ENCODE assay signal across 29 cellular contexts in the genomic region with DNA sequence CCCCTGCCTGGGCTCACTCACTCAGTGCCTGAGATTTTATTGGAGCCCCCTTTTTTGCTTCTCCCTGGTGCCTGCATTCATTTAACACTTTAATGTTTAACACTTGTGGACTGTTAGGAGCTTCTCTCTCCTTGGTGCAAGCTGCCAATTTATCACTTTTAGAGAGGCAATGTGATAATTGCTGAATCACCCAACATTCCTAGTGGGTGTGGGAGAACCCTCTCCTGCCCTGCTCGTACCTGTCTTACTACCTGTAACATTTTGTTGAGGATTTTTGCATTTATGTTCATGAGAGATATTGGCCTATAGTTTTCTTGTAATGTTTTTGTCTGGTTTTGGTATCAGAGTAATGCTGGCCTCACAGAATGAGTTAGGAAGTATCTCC. TPM values are rescaled to one million over a fixed set of nuclear protein-coding genes. Genes with fewer than 3 reads are reported as not detected.
DNase-seq lines count a peak whose midpoint lies in the region; FAIRE-seq and TF ChIP-seq lines count a peak whose summit lies in the region.
"Had no signal": no experiment of that assay in that cellular context is flagged by ENCODE, and none has a peak within 500 bp of the region (broad histone marks: within the 10 kb centered on the region; RNA-seq: fewer than 3 reads in every experiment).

No MANE protein-coding gene starts in this region.

- H3K4me3 ChIP-seq in astrocyte (ENCODE audit: insufficient read depth, low read depth, low read length) (no peak overlapping the region), trophoblast cell (ENCODE audit: low read depth, low read length) (no peak overlapping the region)
- H3K4me3 ChIP-seq: BLaER1 treated with 17β-estradiol and CSF1 and Interleukin-3, amounts not matched to agents 10 nM and 100 nM; lung; pancreas; sigmoid colon; tibial nerve had no signal

- no peak overlapping the region for H3K9ac ChIP-seq in astrocyte (ENCODE audit: low read length)
- no peak overlapping the region for H3K9ac ChIP-seq in trophoblast cell (ENCODE audit: low read length)
- H3K9ac ChIP-seq: BLaER1 treated with 17β-estradiol and CSF1 and Interleukin-3, amounts not matched to agents 10 nM and 100 nM had no signal

- no peak for FAIRE-seq in astrocyte (lab: Jason Lieb, UNC)
- FAIRE-seq: colon, endometrium, GM12891, pancreas had no signal

- TF ChIP-seq CTCF in HFFc6 (IDR thresholded peaks at IDR 0.05) (no peak), astrocyte (IDR thresholded peaks at IDR 0.05; ENCODE audit: insufficient read depth, low read depth, low read length) (no peak)

- no peak overlapping the region for H3K18ac ChIP-seq in trophoblast cell (ENCODE audit: low read length)

- no peak overlapping the region for H4K12ac ChIP-seq in trophoblast cell (ENCODE audit: low read depth, low read length)

- H3K27me3 ChIP-seq in astrocyte (ENCODE audit: insufficient read depth, low read length) (no peaks in the 10 kb centered on the region), trophoblast cell (ENCODE audit: insufficient read depth, low read length) (no peaks in the 10 kb centered on the region)
- H3K27me3 ChIP-seq: BLaER1 treated with 17β-estradiol and CSF1 and Interleukin-3, amounts not matched to agents 10 nM and 100 nM; pancreas; sigmoid colon; tibial nerve had no signal

- H3K9me3 ChIP-seq in astrocyte (ENCODE audit: insufficient read depth, low read depth, low read length) (peaks cover 2% of the 10 kb centered on the region), trophoblast cell (ENCODE audit: insufficient read depth, low read depth, low read length) (no peaks in the 10 kb centered on the region)
- H3K9me3 ChIP-seq: pancreas, sigmoid colon had no signal

- H3K27ac ChIP-seq in astrocyte (ENCODE audit: low read depth, low read length) (no peak overlapping the region), trophoblast cell (ENCODE audit: low read depth, low read length) (no peak overlapping the region)
- H3K27ac ChIP-seq: BLaER1 treated with 17β-estradiol and CSF1 and Interleukin-3, amounts not matched to agents 10 nM and 100 nM; pancreas; sigmoid colon; tibial nerve had no signal

- peak overlapping the region; percentile 26 for H3K27ac Mint-ChIP-seq in activated CD4-positive, alpha-beta memory T cell treated with anti-CD3 and anti-CD28 coated beads for 36 hours
- no peak overlapping the region for H3K27ac Mint-ChIP-seq in activated CD4-positive, alpha-beta memory T cell treated with anti-CD3 and anti-CD28 coated beads, Interleukin-2, amount 10 ng/mL, durations not matched to agents 7 days and 5 days
- H3K27ac Mint-ChIP-seq in HFFc6 (peak overlapping the region; percentile 92; the same call in 1 of the 2 replicates), astrocyte (ENCODE audit: unreplicated experiment) (peak overlapping the region; percentile 6)
- H3K27ac Mint-ChIP-seq: activated naive CD4-positive, alpha-beta T cell treated with anti-CD3 and anti-CD28 coated beads, Interleukin-2, amount 50 U/mL, for 72 hours had no signal

- H3K4me1 ChIP-seq in astrocyte (ENCODE audit: insufficient read depth, low read length) (peaks cover 12% of the 10 kb centered on the region), trophoblast cell (ENCODE audit: control insufficient read depth in 1 of 2, insufficient read depth in 2 of 2, low read length in 2 of 2) (peaks cover 5 to 9% of the 10 kb centered on the region in 2 experiments)

- WGBS in trophoblast cell (ENCODE audit: extremely low coverage, insufficient coverage, insufficient read length) = no CpG with 5 or more reads among the region's 1 CpG

- CTCF ChIA-PET in activated CD4-positive, alpha-beta memory T cell treated with anti-CD3 and anti-CD28 coated beads for 36 hours (lab: Charles Lee) = interaction anchor here (1.5 kb wide), 1 partner anchor 9 kb away, joined by 3 read pairs; no protein-coding TSS in a partner anchor
- CTCF ChIA-PET in activated CD4-positive, alpha-beta memory T cell treated with anti-CD3 and anti-CD28 coated beads, Interleukin-2, amount 10 ng/mL, durations not matched to agents 7 days and 5 days (lab: Charles Lee) = no interaction called here

- peaks cover 11% of the 10 kb centered on the region for H3K9me3 Mint-ChIP-seq in activated CD4-positive, alpha-beta memory T cell treated with anti-CD3 and anti-CD28 coated beads for 36 hours
- H3K9me3 Mint-ChIP-seq in activated CD4-positive, alpha-beta memory T cell treated with anti-CD3 and anti-CD28 coated beads, Interleukin-2, amount 10 ng/mL, durations not matched to agents 7 days and 5 days = peaks cover 19% of the 10 kb centered on the region
- H3K9me3 Mint-ChIP-seq in HFFc6 (peaks cover 11% of the 10 kb centered on the region), astrocyte (ENCODE audit: unreplicated experiment) (peaks cover 2% of the 10 kb centered on the region)

- intact Hi-C loops in activated CD4-positive, alpha-beta memory T cell treated with anti-CD3 and anti-CD28 coated beads for 36 hours (cut with micrococcal nuclease) = no loop called here

- peaks cover 2% of the 10 kb centered on the region for H3K79me1 ChIP-seq in trophoblast cell (ENCODE audit: low read length)

- H3K23ac ChIP-seq in trophoblast cell (ENCODE audit: low read length) = no peak overlapping the region

- peak overlapping the region; percentile 2 for H3K4me3 Mint-ChIP-seq in activated CD4-positive, alpha-beta memory T cell treated with anti-CD3 and anti-CD28 coated beads for 36 hours
- no peak overlapping the region for H3K4me3 Mint-ChIP-seq in activated CD4-positive, alpha-beta memory T cell treated with anti-CD3 and anti-CD28 coated beads, Interleukin-2, amount 10 ng/mL, durations not matched to agents 7 days and 5 days
- H3K4me3 Mint-ChIP-seq in HFFc6 (peak overlapping the region; percentile 23; the same call in 1 of the 2 replicates), astrocyte (ENCODE audit: unreplicated experiment) (no peak overlapping the region)
- H3K4me3 Mint-ChIP-seq: activated CD4-positive, alpha-beta T cell treated with anti-CD3 and anti-CD28 coated beads, Interleukin-2, amount 10 ng/mL, durations not matched to agents 24 days and 14 days had no signal

- H3K4ac ChIP-seq in trophoblast cell (ENCODE audit: low read depth, low read length) = peak overlapping the region; percentile 80

- H3K79me2 ChIP-seq in astrocyte (ENCODE audit: insufficient read depth, low read length) (peaks cover 97% of the 10 kb centered on the region), trophoblast cell (ENCODE audit: control insufficient read depth, insufficient read depth, low read length, poor library complexity) (peaks cover 11% of the 10 kb centered on the region)

- H4K20me1 ChIP-seq in astrocyte (ENCODE audit: insufficient read depth, low read length) = peaks cover 43% of the 10 kb centered on the region

- peak overlapping the region; percentile 66 for H4K91ac ChIP-seq in trophoblast cell (ENCODE audit: low read depth, low read length)

- no peak overlapping the region for H3K14ac ChIP-seq in trophoblast cell (ENCODE audit: low read length)

- peaks cover 39% of the 10 kb centered on the region for H3K36me3 Mint-ChIP-seq in activated CD4-positive, alpha-beta memory T cell treated with anti-CD3 and anti-CD28 coated beads for 36 hours
- H3K36me3 Mint-ChIP-seq in activated CD4-positive, alpha-beta memory T cell treated with anti-CD3 and anti-CD28 coated beads, Interleukin-2, amount 10 ng/mL, durations not matched to agents 7 days and 5 days (ENCODE audit: low read depth) = peaks cover 75% of the 10 kb centered on the region
- H3K36me3 Mint-ChIP-seq in HFFc6 (ENCODE audit: low read depth) (peaks cover 59% of the 10 kb centered on the region), astrocyte (ENCODE audit: low read depth, unreplicated experiment) (peaks cover 20% of the 10 kb centered on the region)

- H2BK5ac ChIP-seq in trophoblast cell (ENCODE audit: low read depth, low read length, poor library complexity) = no peak overlapping the region

- H3K27me3 Mint-ChIP-seq in activated CD4-positive, alpha-beta memory T cell treated with anti-CD3 and anti-CD28 coated beads for 36 hours = no peaks in the 10 kb centered on the region
- no peaks in the 10 kb centered on the region for H3K27me3 Mint-ChIP-seq in activated CD4-positive, alpha-beta memory T cell treated with anti-CD3 and anti-CD28 coated beads, Interleukin-2, amount 10 ng/mL, durations not matched to agents 7 days and 5 days
- no peaks in the 10 kb centered on the region for H3K27me3 Mint-ChIP-seq in HFFc6 (ENCODE audit: insufficient read depth)
- no peaks in the 10 kb centered on the region for H3K27me3 Mint-ChIP-seq in astrocyte (ENCODE audit: low read depth, unreplicated experiment)
- H3K27me3 Mint-ChIP-seq: activated CD4-positive, alpha-beta T cell treated with anti-CD3 and anti-CD28 coated beads, Interleukin-2, amount 10 ng/mL, durations not matched to agents 24 days and 14 days; naive B cell had no signal

- H3K36me3 ChIP-seq in astrocyte (ENCODE audit: insufficient read depth, low read length) (peaks cover 2% of the 10 kb centered on the region), trophoblast cell (ENCODE audit: control insufficient read depth in 1 of 2, insufficient read depth in 2 of 2, low read length in 2 of 2) (peaks cover 0 to 2% of the 10 kb centered on the region in 2 experiments)
- H3K36me3 ChIP-seq: pancreas had no signal

- DNase-seq in activated CD4-positive, alpha-beta memory T cell treated with anti-CD3 and anti-CD28 coated beads for 36 hours = no peak
- no peak for DNase-seq in activated CD4-positive, alpha-beta memory T cell treated with anti-CD3 and anti-CD28 coated beads, Interleukin-2, amount 10 ng/mL, durations not matched to agents 7 days and 5 days
- no peak for DNase-seq in HFFc6
- DNase-seq in astrocyte (ENCODE audit: low read depth) = no peak
- no peak for DNase-seq in trophoblast cell
- DNase-seq in DMS 273 (lab: John Stamatoyannopoulos, UW; ENCODE audit: unreplicated experiment) = no peak
- no peak for DNase-seq in mucosa of gallbladder (ENCODE audit: low spot score)
- no peak for DNase-seq in superior temporal gyrus (ENCODE audit: extremely low spot score)
- DNase-seq: 8988T; activated T-cell treated with anti-CD3 and anti-CD28 coated beads for 4 hours; DMS53; KBM-7; naive B cell; NCI-H1092; NCI-H2081 treated with DMSO at 0.1 percent for 48 hours; NCI-H510A; NK-92 treated with Interleukin-12 subunit alpha and Interleukin-12 subunit beta, amount 100 ng/mL, for 24 hours; pancreas; RPMI8226; sigmoid colon; stimulated activated naive CD4-positive, alpha-beta T cell had no signal

- H2AFZ ChIP-seq in astrocyte (ENCODE audit: low read depth, low read length) (no peak overlapping the region), trophoblast cell (ENCODE audit: insufficient read depth, low read length, poor library complexity) (no peak overlapping the region)

- POLR2A ChIA-PET in activated CD4-positive, alpha-beta memory T cell treated with anti-CD3 and anti-CD28 coated beads for 36 hours (lab: Charles Lee) = interaction anchor here (1.1 kb wide), 1 partner anchor 13 kb away, joined by 4 read pairs; no protein-coding TSS in a partner anchor
- POLR2A ChIA-PET in activated CD4-positive, alpha-beta memory T cell treated with anti-CD3 and anti-CD28 coated beads, Interleukin-2, amount 10 ng/mL, durations not matched to agents 7 days and 5 days (lab: Charles Lee) = interaction anchor here (1.0 to 8.3 kb wide), 3 partner anchors 11 to 17 kb away, joined by 3 to 60 read pairs (median 4); a partner anchor contains a TSS

- H2AK5ac ChIP-seq in trophoblast cell (ENCODE audit: low read length) = peak overlapping the region; percentile 53

- H3K4me2 ChIP-seq in astrocyte (ENCODE audit: low read length) (no peak overlapping the region), trophoblast cell (ENCODE audit: low read length) (no peak overlapping the region)
- H3K4me2 ChIP-seq: BLaER1 treated with 17β-estradiol and CSF1 and Interleukin-3, amounts not matched to agents 10 nM and 100 nM had no signal

- H2BK12ac ChIP-seq in trophoblast cell (ENCODE audit: low read length) = no peak overlapping the region

- no peak overlapping the region for H4K8ac ChIP-seq in trophoblast cell (ENCODE audit: low read depth, low read length)

- H2BK120ac ChIP-seq in trophoblast cell (ENCODE audit: insufficient read depth, low read length, poor library complexity) = no peak overlapping the region

- H3K4me1 Mint-ChIP-seq in activated CD4-positive, alpha-beta memory T cell treated with anti-CD3 and anti-CD28 coated beads for 36 hours (ENCODE audit: low read depth) = peaks cover 74% of the 10 kb centered on the region
- H3K4me1 Mint-ChIP-seq in activated CD4-positive, alpha-beta memory T cell treated with anti-CD3 and anti-CD28 coated beads, Interleukin-2, amount 10 ng/mL, durations not matched to agents 7 days and 5 days = peaks cover 61% of the 10 kb centered on the region
- H3K4me1 Mint-ChIP-seq in HFFc6 (ENCODE audit: low read depth) (peaks cover 89% of the 10 kb centered on the region), astrocyte (ENCODE audit: low read depth, unreplicated experiment) (peaks cover 31% of the 10 kb centered on the region)

RNA-seq across cellular contexts. Expression of a gene that starts 13.2 kb away (rescaled TPM):
- 10 to 100 TPM; 24.5 to 29.9 TPM for total RNA-seq in activated CD4-positive, alpha-beta memory T cell treated with anti-CD3 and anti-CD28 coated beads for 36 hours
- 10 to 100 TPM; 39.8 to 39.9 TPM for total RNA-seq in activated CD4-positive, alpha-beta memory T cell treated with anti-CD3 and anti-CD28 coated beads, Interleukin-2, amount 10 ng/mL, durations not matched to agents 7 days and 5 days
- 10 to 100 TPM; 37.8 to 46.9 (median 43.2) TPM for total RNA-seq in HFFc6 (2021; fragmentation: NEBNext Ultra II Directional; extraction: Animal tissue kit (Norgen Biotek cat#: 25700))
- total RNA-seq in astrocyte = 43.0 and 43.4 TPM in 2 replicates
- 27.8 and 28.9 TPM in 2 replicates for polyA plus RNA-seq in trophoblast cell (2013)
- total RNA-seq in mucosa of gallbladder = 20.1 TPM

RNA-seq across cellular contexts. Expression of a gene that starts 39.9 kb away (rescaled TPM):
- total RNA-seq in activated CD4-positive, alpha-beta memory T cell treated with anti-CD3 and anti-CD28 coated beads for 36 hours = 1 to 10 TPM; 3.3 to 4.1 TPM
- total RNA-seq in activated CD4-positive, alpha-beta memory T cell treated with anti-CD3 and anti-CD28 coated beads, Interleukin-2, amount 10 ng/mL, durations not matched to agents 7 days and 5 days = 1 to 10 TPM; 3.7 to 4.6 TPM
- 100 to 1,000 TPM in 3 of 6 experiments, 10 to 100 TPM in 3; 84.6 to 138 (median 100) TPM for total RNA-seq in HFFc6 (2021; fragmentation: NEBNext Ultra II Directional; extraction: Animal tissue kit (Norgen Biotek cat#: 25700))
- total RNA-seq in astrocyte (81.6 and 87.7 TPM in 2 replicates), mucosa of gallbladder (17.0 TPM)
- 21.9 and 27.2 TPM in 2 replicates for polyA plus RNA-seq in trophoblast cell (2013)

Comparison
In these comparisons a context has a peak if more than half of its experiments do, and no peak if none do; other contexts are left out.
1. H3K4me3 Mint-ChIP-seq: peak in activated CD4-positive, alpha-beta memory T cell treated with anti-CD3 and anti-CD28 coated beads for 36 hours (single experiment) and HFFc6 (single experiment); none in activated CD4-positive, alpha-beta memory T cell treated with anti-CD3 and anti-CD28 coated beads, Interleukin-2, amount 10 ng/mL, durations not matched to agents 7 days and 5 days (single experiment) and astrocyte (single experiment).